ENCODE assay signal across 21 cellular contexts in the genomic region with DNA sequence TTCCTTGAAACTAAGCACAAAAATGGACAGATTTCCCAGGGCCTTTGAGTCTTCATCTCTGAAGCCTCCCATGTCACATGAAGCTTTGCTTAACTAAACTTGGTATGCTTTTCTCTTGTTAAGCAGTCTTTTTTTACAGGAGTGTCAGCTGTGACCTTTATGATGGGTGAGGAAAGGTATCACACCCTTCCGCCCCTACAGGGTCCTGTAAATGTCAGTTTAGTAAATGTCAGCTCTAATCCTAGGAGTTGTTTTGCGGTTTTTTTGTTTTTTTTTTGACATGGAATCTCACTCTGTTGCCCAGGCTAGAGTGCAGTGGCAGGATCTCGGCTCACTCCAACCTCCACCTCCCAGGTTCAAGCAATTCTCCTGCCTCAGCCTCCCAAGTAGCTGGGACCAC. TPM values are rescaled to one million over a fixed set of nuclear protein-coding genes. Genes with fewer than 3 reads are reported as not detected.
A peak's percentile ranks its signal among the peaks of the same experiment; 100 is the strongest.
DNase-seq lines count a peak whose midpoint lies in the region; ATAC-seq and TF ChIP-seq lines count a peak whose summit lies in the region.
"Had no signal": no experiment of that assay in that cellular context is flagged by ENCODE, and none has a peak within 500 bp of the region (broad histone marks: within the 10 kb centered on the region; RNA-seq: fewer than 3 reads in every experiment).

No MANE protein-coding gene starts in this region.

- DNase-seq in activated CD8-positive, alpha-beta T cell treated with anti-CD3 and anti-CD28 coated beads for 36 hours, result no peak
- DNase-seq in activated CD8-positive, alpha-beta T cell treated with anti-CD3 and anti-CD28 coated beads, Interleukin-2, amount 10 ng/mL, durations not matched to agents 7 days and 5 days, result no peak
- DNase-seq in dorsolateral prefrontal cortex, result no peak
- DNase-seq in natural killer cell treated with Interleukin-12 subunit alpha and Interleukin-12 subunit beta and Interleukin-15 and Interleukin-18, amount 100 ng/mL, for 72 hours (ENCODE audit: low spot score), result no peak
- no peak for DNase-seq in transverse colon
- no peak for DNase-seq in testis
- DNase-seq in activated T-cell treated with anti-CD3 and anti-CD28 coated beads, Interleukin-2, amount 50 U/mL, for 4 hours, result no peak
- no peak for DNase-seq in NCI-H1417 treated with DMSO at 0.1 percent for 48 hours (lab: John Stamatoyannopoulos, UW)
- DNase-seq: COR-L47, DMS153, GOT3, HFFc6, KG1, NCI-H1092, NCI-H1694, NCI-H2107, NCI-H446, NCI-H774 had no signal

- no peaks in the 10 kb centered on the region for H3K36me3 Mint-ChIP-seq in activated CD8-positive, alpha-beta T cell treated with anti-CD3 and anti-CD28 coated beads for 36 hours (ENCODE audit: low read depth)
- H3K36me3 Mint-ChIP-seq in activated CD8-positive, alpha-beta T cell treated with anti-CD3 and anti-CD28 coated beads, Interleukin-2, amount 10 ng/mL, durations not matched to agents 7 days and 5 days (ENCODE audit: low read depth), result peaks cover 13% of the 10 kb centered on the region
- no peaks in the 10 kb centered on the region for H3K36me3 Mint-ChIP-seq in natural killer cell treated with Interleukin-12 subunit alpha and Interleukin-12 subunit beta and Interleukin-15 and Interleukin-18, amount 100 ng/mL, for 72 hours
- H3K36me3 Mint-ChIP-seq in activated T-cell treated with anti-CD3 and anti-CD28 coated beads, Interleukin-2, amount 50 U/mL, for 4 hours (ENCODE audit: insufficient read depth), result no peaks in the 10 kb centered on the region

- peaks cover 56% of the 10 kb centered on the region for H3K4me1 Mint-ChIP-seq in activated CD8-positive, alpha-beta T cell treated with anti-CD3 and anti-CD28 coated beads for 36 hours (ENCODE audit: low read depth)
- peaks cover 74% of the 10 kb centered on the region for H3K4me1 Mint-ChIP-seq in activated CD8-positive, alpha-beta T cell treated with anti-CD3 and anti-CD28 coated beads, Interleukin-2, amount 10 ng/mL, durations not matched to agents 7 days and 5 days (ENCODE audit: low read depth)
- peaks cover 59 to 64% of the 10 kb centered on the region in 2 donors for H3K4me1 Mint-ChIP-seq in natural killer cell treated with Interleukin-12 subunit alpha and Interleukin-12 subunit beta and Interleukin-15 and Interleukin-18, amount 100 ng/mL, for 72 hours (ENCODE audit: low read depth in 2 of 2)
- peaks cover 57% of the 10 kb centered on the region for H3K4me1 Mint-ChIP-seq in activated T-cell treated with anti-CD3 and anti-CD28 coated beads, Interleukin-2, amount 50 U/mL, for 4 hours (ENCODE audit: low read depth)

- H3K36me3 ChIP-seq in transverse colon, result no peaks in the 10 kb centered on the region
- H3K36me3 ChIP-seq in testis (ENCODE audit: low read depth, missing control alignments), result no peaks in the 10 kb centered on the region
- H3K36me3 ChIP-seq: BLaER1 had no signal

- TF ChIP-seq POLR2A in transverse colon (IDR thresholded peaks at IDR 0.05), result no peak
- no peak for TF ChIP-seq POLR2A in testis (IDR thresholded peaks at IDR 0.05)

- no peak for TF ChIP-seq EP300 in transverse colon (IDR thresholded peaks at IDR 0.05; ENCODE audit: low read depth)

- no peak overlapping the region for H3K4me3 Mint-ChIP-seq in activated CD8-positive, alpha-beta T cell treated with anti-CD3 and anti-CD28 coated beads for 36 hours
- H3K4me3 Mint-ChIP-seq in activated CD8-positive, alpha-beta T cell treated with anti-CD3 and anti-CD28 coated beads, Interleukin-2, amount 10 ng/mL, durations not matched to agents 7 days and 5 days, result no peak overlapping the region
- H3K4me3 Mint-ChIP-seq in natural killer cell treated with Interleukin-12 subunit alpha and Interleukin-12 subunit beta and Interleukin-15 and Interleukin-18, amount 100 ng/mL, for 72 hours, result peak overlapping the region; percentile 22
- H3K4me3 Mint-ChIP-seq in activated T-cell treated with anti-CD3 and anti-CD28 coated beads, Interleukin-2, amount 50 U/mL, for 4 hours, result no peak overlapping the region
- H3K4me3 Mint-ChIP-seq: HFFc6 had no signal

- no peak for TF ChIP-seq CTCF in activated CD8-positive, alpha-beta T cell treated with anti-CD3 and anti-CD28 coated beads for 36 hours (IDR thresholded peaks at IDR 0.05)
- TF ChIP-seq CTCF in dorsolateral prefrontal cortex (IDR thresholded peaks at IDR 0.05 in 54 of 56, conservative IDR thresholded peaks at IDR 0.05 in 2 of 56; ENCODE audit: low read depth in 1 of 56, partially characterized antibody in 56 of 56) (no peak), transverse colon (IDR thresholded peaks at IDR 0.05) (no peak), testis (IDR thresholded peaks at IDR 0.05) (no peak)

- H3K27ac ChIP-seq in dorsolateral prefrontal cortex (peak overlapping the region in 57 of 59 donors; percentile 2 to 99 (median 96)), transverse colon (peak overlapping the region in 3 of 4 donors; percentile 63 to 89 (median 81)), testis (no peak overlapping the region)
- H3K27ac ChIP-seq: 22Rv1, BLaER1 had no signal

- H3K27me3 ChIP-seq in dorsolateral prefrontal cortex (no peaks in the 10 kb centered on the region), transverse colon (no peaks in the 10 kb centered on the region), testis (no peaks in the 10 kb centered on the region)
- H3K27me3 ChIP-seq: BLaER1 had no signal

- CTCF ChIA-PET in activated CD8-positive, alpha-beta T cell treated with anti-CD3 and anti-CD28 coated beads for 36 hours (lab: Charles Lee), result interaction anchor here (1.2 kb wide), 2 partner anchors 14 to 83 kb away, joined by 6 read pairs; no protein-coding TSS in a partner anchor
- CTCF ChIA-PET in activated CD8-positive, alpha-beta T cell treated with anti-CD3 and anti-CD28 coated beads, Interleukin-2, amount 10 ng/mL, durations not matched to agents 7 days and 5 days (lab: Charles Lee), result interaction anchor here (3.9 kb wide), 1 partner anchor 13 kb away, joined by 21 read pairs; no protein-coding TSS in a partner anchor

- POLR2A ChIA-PET in activated CD8-positive, alpha-beta T cell treated with anti-CD3 and anti-CD28 coated beads for 36 hours (lab: Charles Lee), result interaction anchor here (1.0 kb wide), 1 partner anchor 177 kb away, joined by 3 read pairs; no protein-coding TSS in a partner anchor
- POLR2A ChIA-PET in activated CD8-positive, alpha-beta T cell treated with anti-CD3 and anti-CD28 coated beads, Interleukin-2, amount 10 ng/mL, durations not matched to agents 7 days and 5 days (lab: Charles Lee), result interaction anchor here (4.6 kb wide), 1 partner anchor 175 kb away, joined by 32 read pairs; no protein-coding TSS in a partner anchor

- H3K4me1 ChIP-seq in transverse colon (peaks cover 10 to 53% (median 38%) of the 10 kb centered on the region in 4 donors), testis (peaks cover 52% of the 10 kb centered on the region)

- 83 to 100% methylated on average over 2 to 3 of the region's 3 CpGs for WGBS in transverse colon (ENCODE audit: low coverage in 1 of 2), 2 donors
- WGBS in testis, 2 donors, result 86 to 88% methylated on average over 3 of the region's 3 CpGs

- no peak overlapping the region for H3K4me3 ChIP-seq in dorsolateral prefrontal cortex
- H3K4me3 ChIP-seq in transverse colon, result no peak overlapping the region
- no peak overlapping the region for H3K4me3 ChIP-seq in testis
- H3K4me3 ChIP-seq: BLaER1 had no signal

- H3K9me3 Mint-ChIP-seq in activated CD8-positive, alpha-beta T cell treated with anti-CD3 and anti-CD28 coated beads for 36 hours, result no peaks in the 10 kb centered on the region
- H3K9me3 Mint-ChIP-seq in activated CD8-positive, alpha-beta T cell treated with anti-CD3 and anti-CD28 coated beads, Interleukin-2, amount 10 ng/mL, durations not matched to agents 7 days and 5 days (ENCODE audit: insufficient read depth), result no peaks in the 10 kb centered on the region
- H3K9me3 Mint-ChIP-seq in natural killer cell treated with Interleukin-12 subunit alpha and Interleukin-12 subunit beta and Interleukin-15 and Interleukin-18, amount 100 ng/mL, for 72 hours, result no peaks in the 10 kb centered on the region
- no peaks in the 10 kb centered on the region for H3K9me3 Mint-ChIP-seq in activated T-cell treated with anti-CD3 and anti-CD28 coated beads, Interleukin-2, amount 50 U/mL, for 4 hours
- H3K9me3 Mint-ChIP-seq: HFFc6 had no signal

- in situ Hi-C loops in transverse colon (cut with MboI; ENCODE audit: low pct_ligation_motif_present in 1 of 4, low pct_unique_long_range_greater_than_20kb in 1 of 4, low sequenced_read_pairs in 3 of 4), result no loop called here

- peak overlapping the region; percentile 30 for H3K27ac Mint-ChIP-seq in activated CD8-positive, alpha-beta T cell treated with anti-CD3 and anti-CD28 coated beads for 36 hours
- no peak overlapping the region for H3K27ac Mint-ChIP-seq in activated CD8-positive, alpha-beta T cell treated with anti-CD3 and anti-CD28 coated beads, Interleukin-2, amount 10 ng/mL, durations not matched to agents 7 days and 5 days
- peak overlapping the region; percentile 94 to 96 for H3K27ac Mint-ChIP-seq in natural killer cell treated with Interleukin-12 subunit alpha and Interleukin-12 subunit beta and Interleukin-15 and Interleukin-18, amount 100 ng/mL, for 72 hours
- H3K27ac Mint-ChIP-seq: HFFc6 had no signal

- intact Hi-C loops in activated CD8-positive, alpha-beta T cell treated with anti-CD3 and anti-CD28 coated beads for 36 hours (cut with micrococcal nuclease), result loop anchor here (5.0 kb wide), 1 partner anchor 81 kb away; a partner anchor contains a TSS
- intact Hi-C loops in dorsolateral prefrontal cortex (cut with DNase I), result loop anchor here in 1 of 2 donors (10.0 kb wide), 1 partner anchor 459 kb away; a partner anchor contains a TSS
- intact Hi-C loops in transverse colon (cut with DNase I; ENCODE audit: low total_unique reads), result loop anchor here (10.0 kb wide), 1 partner anchor 71 kb away; a partner anchor contains a TSS
- intact Hi-C loops in testis (cut with DNase I; ENCODE audit: low total_unique reads), result loop anchor here (10.0 kb wide), 1 partner anchor 71 kb away; a partner anchor contains a TSS

- ATAC-seq in activated CD8-positive, alpha-beta T cell treated with anti-CD3 and anti-CD28 coated beads for 36 hours, result no peak
- ATAC-seq in activated CD8-positive, alpha-beta T cell treated with anti-CD3 and anti-CD28 coated beads, Interleukin-2, amount 10 ng/mL, durations not matched to agents 7 days and 5 days, result no peak
- no peak for ATAC-seq in natural killer cell treated with Interleukin-12 subunit alpha and Interleukin-12 subunit beta and Interleukin-15 and Interleukin-18, amount 100 ng/mL, for 72 hours
- ATAC-seq in activated T-cell treated with anti-CD3 and anti-CD28 coated beads, Interleukin-2, amount 50 U/mL, for 4 hours, result no peak

- no peaks in the 10 kb centered on the region for H3K27me3 Mint-ChIP-seq in activated CD8-positive, alpha-beta T cell treated with anti-CD3 and anti-CD28 coated beads for 36 hours
- no peaks in the 10 kb centered on the region for H3K27me3 Mint-ChIP-seq in activated CD8-positive, alpha-beta T cell treated with anti-CD3 and anti-CD28 coated beads, Interleukin-2, amount 10 ng/mL, durations not matched to agents 7 days and 5 days (ENCODE audit: low read depth)
- no peaks in the 10 kb centered on the region for H3K27me3 Mint-ChIP-seq in natural killer cell treated with Interleukin-12 subunit alpha and Interleukin-12 subunit beta and Interleukin-15 and Interleukin-18, amount 100 ng/mL, for 72 hours
- no peaks in the 10 kb centered on the region for H3K27me3 Mint-ChIP-seq in activated T-cell treated with anti-CD3 and anti-CD28 coated beads, Interleukin-2, amount 50 U/mL, for 4 hours (ENCODE audit: low read depth)

- no peaks in the 10 kb centered on the region for H3K9me3 ChIP-seq in transverse colon
- H3K9me3 ChIP-seq in testis, result no peaks in the 10 kb centered on the region
- H3K9me3 ChIP-seq: BLaER1 had no signal

RNA-seq across cellular contexts. Expression of a gene that starts 2.6 kb away (rescaled TPM):
- total RNA-seq in activated CD8-positive, alpha-beta T cell treated with anti-CD3 and anti-CD28 coated beads for 36 hours, result 1 to 10 TPM; 8.9 to 9.4 TPM
- total RNA-seq in activated CD8-positive, alpha-beta T cell treated with anti-CD3 and anti-CD28 coated beads, Interleukin-2, amount 10 ng/mL, durations not matched to agents 7 days and 5 days, result 10 to 100 TPM; 82.5 to 84.2 TPM
- total RNA-seq in dorsolateral prefrontal cortex (10 to 100 TPM in 113 of 120 experiments, 1 to 10 TPM in 7; 5.0 to 40.1 (median 15.7) TPM), transverse colon (10 to 100 TPM in 3 of 4 donors, 1 to 10 TPM in 1; 1.2 to 27.0 (median 22.7) TPM), testis (10 to 100 TPM; 64.1 to 75.3 TPM)
- total RNA-seq in natural killer cell treated with Interleukin-12 subunit alpha and Interleukin-12 subunit beta and Interleukin-15 and Interleukin-18, amount 100 ng/mL, for 72 hours, result 10 to 100 TPM; 40.3 to 52.0 TPM
- polyA plus RNA-seq in testis (ENCODE audit: insufficient read depth, low read depth, low replicate concordance), result 49.2 TPM
- 1 to 10 TPM; 6.5 to 7.8 (median 7.1) TPM for total RNA-seq in activated T-cell treated with anti-CD3 and anti-CD28 coated beads, Interleukin-2, amount 50 U/mL, for 4 hours

RNA-seq across cellular contexts. Expression of a gene that starts 28.6 kb away (rescaled TPM):
- not detected for total RNA-seq in activated CD8-positive, alpha-beta T cell treated with anti-CD3 and anti-CD28 coated beads for 36 hours
- not detected for total RNA-seq in activated CD8-positive, alpha-beta T cell treated with anti-CD3 and anti-CD28 coated beads, Interleukin-2, amount 10 ng/mL, durations not matched to agents 7 days and 5 days
- 1 to 10 TPM in 2 of 120 experiments, under 1 TPM in 23, not detected in 95; 0.14 to 1.8 (median 0.57) TPM for total RNA-seq in dorsolateral prefrontal cortex
- total RNA-seq in natural killer cell treated with Interleukin-12 subunit alpha and Interleukin-12 subunit beta and Interleukin-15 and Interleukin-18, amount 100 ng/mL, for 72 hours, result not detected
- under 1 TPM in 1 of 4 donors, not detected in 3; 0.48 TPM for total RNA-seq in transverse colon
- 10 to 100 TPM; 26.0 to 34.5 TPM for total RNA-seq in testis
- polyA plus RNA-seq in testis (ENCODE audit: insufficient read depth, low read depth, low replicate concordance), result 64.2 TPM
- not detected for total RNA-seq in activated T-cell treated with anti-CD3 and anti-CD28 coated beads, Interleukin-2, amount 50 U/mL, for 4 hours
- total RNA-seq: MCF 10A had no signal

RNA-seq across cellular contexts. Expression of a gene that starts 41.8 kb away (rescaled TPM):
- under 1 TPM; 0.18 to 0.20 TPM for total RNA-seq in activated CD8-positive, alpha-beta T cell treated with anti-CD3 and anti-CD28 coated beads for 36 hours
- total RNA-seq in activated CD8-positive, alpha-beta T cell treated with anti-CD3 and anti-CD28 coated beads, Interleukin-2, amount 10 ng/mL, durations not matched to agents 7 days and 5 days, result 1 to 10 TPM; 7.1 to 7.7 TPM
- total RNA-seq in dorsolateral prefrontal cortex (1 to 10 TPM in 59 of 120 experiments, under 1 TPM in 61; 0.26 to 3.8 (median 0.99) TPM), transverse colon (under 1 TPM in 2 of 4 donors, not detected in 2; 0.14 to 0.16 TPM), testis (under 1 TPM; 0.79 to 0.93 TPM)
- 10 to 100 TPM; 29.3 to 41.5 TPM for total RNA-seq in natural killer cell treated with Interleukin-12 subunit alpha and Interleukin-12 subunit beta and Interleukin-15 and Interleukin-18, amount 100 ng/mL, for 72 hours
- 0.53 TPM for polyA plus RNA-seq in testis (ENCODE audit: insufficient read depth, low read depth, low replicate concordance)
- under 1 TPM; 0.03 to 0.08 (median 0.05) TPM for total RNA-seq in activated T-cell treated with anti-CD3 and anti-CD28 coated beads, Interleukin-2, amount 50 U/mL, for 4 hours
- total RNA-seq: HFFc6 had no signal

RNA-seq across cellular contexts. Expression of a gene that starts 52.4 kb away (rescaled TPM):
- total RNA-seq in activated CD8-positive, alpha-beta T cell treated with anti-CD3 and anti-CD28 coated beads for 36 hours, result 10 to 100 TPM; 86.5 to 90.4 TPM
- 100 to 1,000 TPM; 127 to 129 TPM for total RNA-seq in activated CD8-positive, alpha-beta T cell treated with anti-CD3 and anti-CD28 coated beads, Interleukin-2, amount 10 ng/mL, durations not matched to agents 7 days and 5 days
- 10 to 100 TPM; 15.8 to 42.3 (median 25.8) TPM for total RNA-seq in dorsolateral prefrontal cortex
- total RNA-seq in natural killer cell treated with Interleukin-12 subunit alpha and Interleukin-12 subunit beta and Interleukin-15 and Interleukin-18, amount 100 ng/mL, for 72 hours, result 100 to 1,000 TPM; 115 to 153 TPM
- 10 to 100 TPM in 1 of 4 donors, 1 to 10 TPM in 3; 5.2 to 11.4 (median 7.1) TPM for total RNA-seq in transverse colon
- 100 to 1,000 TPM; 115 to 116 TPM for total RNA-seq in testis
- polyA plus RNA-seq in testis (ENCODE audit: insufficient read depth, low read depth, low replicate concordance), result 77.0 TPM
- total RNA-seq in activated T-cell treated with anti-CD3 and anti-CD28 coated beads, Interleukin-2, amount 50 U/mL, for 4 hours, result 10 to 100 TPM; 60.7 to 67.1 (median 63.0) TPM

Comparison
In these comparisons a context has a peak if more than half of its experiments do, and no peak if none do; other contexts are left out.
1. H3K27ac ChIP-seq: peak in dorsolateral prefrontal cortex (57 of 59) and transverse colon (3 of 4); none in testis (0 of 2).
2. RNA of a gene that starts 28.6 kb away (total RNA-seq): 26.0 to 34.5 TPM in testis; 0.48 TPM in transverse colon, 0.14 to 1.8 TPM in dorsolateral prefrontal cortex, not detected in activated CD8-positive, alpha-beta T cell treated with anti-CD3 and anti-CD28 coated beads for 36 hours, not detected in activated CD8-positive, alpha-beta T cell treated with anti-CD3 and anti-CD28 coated beads, Interleukin-2, amount 10 ng/mL, durations not matched to agents 7 days and 5 days, not detected in natural killer cell treated with Interleukin-12 subunit alpha and Interleukin-12 subunit beta and Interleukin-15 and Interleukin-18, amount 100 ng/mL, for 72 hours and not detected in activated T-cell treated with anti-CD3 and anti-CD28 coated beads, Interleukin-2, amount 50 U/mL, for 4 hours; every median in the first group is over 4 times any median in the second.